Comparison of ENCODE assay signal across 1 cellular context in genomic region chr20:63547484-63548480, GRCh38.
TF ChIP-seq lines count a peak whose summit lies in the region.

Gene SRMS, minus strand, starts transcription at chr20:63547749. Its CDS starts 286 bp downstream, at chr20:63547463.

TF ChIP-seq in WTC11, 78 proteins besides CTCF, POLR2A, EP300 and RAD21 (continued from another document):
- no peak for TF ChIP-seq PRDM15 (CRISPR knock-in tag; IDR thresholded peaks at IDR 0.05)
- 0 out of 2 replicates have a peak, but pooled peaks have one; percentile 30 for TF ChIP-seq E2F5 (CRISPR knock-in tag; IDR thresholded peaks at IDR 0.05)
- no peak for TF ChIP-seq AR (CRISPR knock-in tag; IDR thresholded peaks at IDR 0.05)
- TF ChIP-seq ZNF121 (CRISPR knock-in tag; IDR thresholded peaks at IDR 0.05) = no peak
